ENCODE assay signal across 24 cellular contexts in genomic region chr5:75525344-75525743, GRCh38. TPM values are rescaled to one million over a fixed set of nuclear protein-coding genes. Genes with fewer than 3 reads are reported as not detected.
A peak's percentile ranks its signal among the peaks of the same experiment; 100 is the strongest.
DNase-seq lines count a peak whose midpoint lies in the region; ATAC-seq and TF ChIP-seq lines count a peak whose summit lies in the region.
"Had no signal": no experiment of that assay in that cellular context is flagged by ENCODE, and none has a peak within 500 bp of the region (broad histone marks: within the 10 kb centered on the region; RNA-seq: fewer than 3 reads in every experiment).

No MANE protein-coding gene starts in this region.

- no peaks in the 10 kb centered on the region for H3K27me3 Mint-ChIP-seq in CD14-positive monocyte (ENCODE audit: low read depth in 3 of 3)
- no peaks in the 10 kb centered on the region for H3K27me3 Mint-ChIP-seq in CD4-positive, CD25-positive, alpha-beta regulatory T cell
- no peaks in the 10 kb centered on the region for H3K27me3 Mint-ChIP-seq in T-cell
- no peaks in the 10 kb centered on the region for H3K27me3 Mint-ChIP-seq in naive B cell
- H3K27me3 Mint-ChIP-seq: CD8-positive, alpha-beta memory T cell had no signal

- H3K27ac Mint-ChIP-seq in CD14-positive monocyte: peak overlapping the region; percentile 75 to 93 (median 86)
- H3K27ac Mint-ChIP-seq in CD4-positive, CD25-positive, alpha-beta regulatory T cell: peak overlapping the region in 2 of 3 donors; percentile 28 to 38
- H3K27ac Mint-ChIP-seq in T-cell: peak overlapping the region; percentile 12 to 71
- H3K27ac Mint-ChIP-seq in naive B cell: peak overlapping the region; percentile 49 to 94 (median 82)
- H3K27ac Mint-ChIP-seq: HFFc6; T-helper 1 cell treated with Interleukin-12 subunit alpha and Interleukin-12 subunit beta and Interleukin-4 antibody, amounts not matched to agents 30 μg/mL and 1 μg/mL, for 36 hours had no signal

- peaks cover 11 to 17% (median 13%) of the 10 kb centered on the region in 7 donors for H3K9me3 Mint-ChIP-seq in CD14-positive monocyte
- peaks cover 0 to 17% (median 0%) of the 10 kb centered on the region in 7 donors for H3K9me3 Mint-ChIP-seq in CD4-positive, CD25-positive, alpha-beta regulatory T cell
- H3K9me3 Mint-ChIP-seq in T-cell: peaks cover 4 to 12% (median 11%) of the 10 kb centered on the region in 3 donors
- peaks cover 0 to 21% (median 14%) of the 10 kb centered on the region in 7 donors for H3K9me3 Mint-ChIP-seq in naive B cell

- H3K36me3 Mint-ChIP-seq in CD14-positive monocyte (peaks cover 16 to 27% of the 10 kb centered on the region in 2 donors), T-cell (peaks cover 23% of the 10 kb centered on the region), naive B cell (peaks cover 10 to 14% of the 10 kb centered on the region in 2 donors)
- peaks cover 15% of the 10 kb centered on the region for H3K36me3 Mint-ChIP-seq in CD4-positive, CD25-positive, alpha-beta regulatory T cell

- peak overlapping the region; percentile 35 for H3K4me3 ChIP-seq in CD4-positive, CD25-positive, alpha-beta regulatory T cell (ENCODE audit: low read depth, low read length)
- H3K4me3 ChIP-seq in sigmoid colon: no peak overlapping the region
- H3K4me3 ChIP-seq: coronary artery, GM23248, heart left ventricle, lung, mucosa of descending colon, right atrium auricular region, upper lobe of right lung had no signal

- no peak for DNase-seq in CD14-positive monocyte (ENCODE audit: low spot score)
- no peak for DNase-seq in CD4-positive, CD25-positive, alpha-beta regulatory T cell
- DNase-seq in T-cell: no peak
- DNase-seq in naive B cell: no peak
- no peak for DNase-seq in sigmoid colon
- no peak for DNase-seq in NCI-H2227 treated with DMSO at 0.1 percent for 48 hours (lab: John Stamatoyannopoulos, UW)
- no peak for DNase-seq in activated CD4-positive, CD25-positive, alpha-beta regulatory T cell (lab: John Stamatoyannopoulos, UW)
- DNase-seq: activated CD4-positive, alpha-beta T cell treated with anti-CD3 and anti-CD28 coated beads, Interleukin-2, amount 50 U/mL, for 4 hours; activated CD8-positive, alpha-beta memory T cell treated with anti-CD3 and anti-CD28 coated beads, Interleukin-2, amount 50 U/mL, for 48 hours; activated gamma-delta T cell; CD8-positive, alpha-beta memory T cell; DMS 273 treated with DMSO at 0.1 percent for 48 hours; foreskin fibroblast; GM23248; heart left ventricle; HFFc6; mucosa of descending colon; upper lobe of right lung had no signal

- H3K4me1 ChIP-seq in CD4-positive, CD25-positive, alpha-beta regulatory T cell (ENCODE audit: control insufficient read depth, insufficient read depth, low read length, poor library complexity, severe bottlenecking): peaks cover 11% of the 10 kb centered on the region
- peaks cover 0 to 14% (median 4%) of the 10 kb centered on the region in 4 donors for H3K4me1 ChIP-seq in sigmoid colon
- H3K4me1 ChIP-seq: right atrium auricular region had no signal

- WGBS in sigmoid colon, 2 donors: 92 to 93% methylated on average over 1 of the region's 1 CpG

- H3K36me3 ChIP-seq in CD4-positive, CD25-positive, alpha-beta regulatory T cell (ENCODE audit: control insufficient read depth, insufficient read depth, low read length): peaks cover 19% of the 10 kb centered on the region
- H3K36me3 ChIP-seq in sigmoid colon: no peaks in the 10 kb centered on the region
- H3K36me3 ChIP-seq: right atrium auricular region, upper lobe of right lung had no signal

- H3K27me3 ChIP-seq in CD4-positive, CD25-positive, alpha-beta regulatory T cell (ENCODE audit: control insufficient read depth, insufficient read depth, low read length): no peaks in the 10 kb centered on the region
- no peaks in the 10 kb centered on the region for H3K27me3 ChIP-seq in sigmoid colon
- H3K27me3 ChIP-seq: heart left ventricle, right atrium auricular region, upper lobe of right lung had no signal

- no peak overlapping the region for H3K27ac ChIP-seq in CD4-positive, CD25-positive, alpha-beta regulatory T cell (ENCODE audit: insufficient read depth, low read length, poor library complexity, severe bottlenecking)
- H3K27ac ChIP-seq in sigmoid colon: no peak overlapping the region
- H3K27ac ChIP-seq: coronary artery, GM23248, parathyroid adenoma, right atrium auricular region, upper lobe of right lung had no signal

- peaks cover 10 to 19% of the 10 kb centered on the region in 2 experiments for H3K9me3 ChIP-seq in CD4-positive, CD25-positive, alpha-beta regulatory T cell (ENCODE audit: control insufficient read depth in 2 of 2, low read length in 2 of 2)
- peaks cover 0 to 3% (median 2%) of the 10 kb centered on the region in 4 donors for H3K9me3 ChIP-seq in sigmoid colon
- H3K9me3 ChIP-seq: upper lobe of right lung had no signal

- TF ChIP-seq CTCF in CD14-positive monocyte (IDR thresholded peaks at IDR 0.05) (no peak), sigmoid colon (IDR thresholded peaks at IDR 0.05) (no peak)

- no peak for ATAC-seq in CD4-positive, CD25-positive, alpha-beta regulatory T cell (ENCODE audit: low read depth in 2 of 2)
- ATAC-seq in T-cell (replicated peaks in 1 of 4): no peak
- no peak for ATAC-seq in naive B cell (ENCODE audit: low read depth in 2 of 2)
- ATAC-seq: esophagus mucosa, heart left ventricle, mucosa of descending colon, upper lobe of right lung had no signal

- intact Hi-C loops in CD14-positive monocyte (cut with micrococcal nuclease) (no loop called here), sigmoid colon (cut with DNase I) (no loop called here)

- peak overlapping the region in 1 of 2 donors; percentile 47 for H3K4me3 Mint-ChIP-seq in CD14-positive monocyte
- H3K4me3 Mint-ChIP-seq in CD4-positive, CD25-positive, alpha-beta regulatory T cell: peak overlapping the region in 3 of 4 donors; percentile 0 to 70 (median 39)
- no peak overlapping the region for H3K4me3 Mint-ChIP-seq in T-cell
- peak overlapping the region; percentile 2 to 89 (median 50) for H3K4me3 Mint-ChIP-seq in naive B cell
- H3K4me3 Mint-ChIP-seq: CD8-positive, alpha-beta memory T cell; HFFc6; T-helper 1 cell treated with Interleukin-12 subunit alpha and Interleukin-12 subunit beta and Interleukin-4 antibody, amounts not matched to agents 30 μg/mL and 1 μg/mL, for 36 hours had no signal

- TF ChIP-seq POLR2A in sigmoid colon (IDR thresholded peaks at IDR 0.05): no peak

- no peak for TF ChIP-seq EP300 in sigmoid colon (IDR thresholded peaks at IDR 0.05)

- POLR2A ChIA-PET in T-cell (lab: Charles Lee): no interaction called here

- H3K4me1 Mint-ChIP-seq in CD14-positive monocyte (peaks cover 49% of the 10 kb centered on the region), T-cell (peaks cover 41 to 45% (median 44%) of the 10 kb centered on the region in 3 donors), naive B cell (peaks cover 24 to 50% (median 26%) of the 10 kb centered on the region in 3 donors)
- peaks cover 27 to 42% (median 35%) of the 10 kb centered on the region in 4 donors for H3K4me1 Mint-ChIP-seq in CD4-positive, CD25-positive, alpha-beta regulatory T cell

- CTCF ChIA-PET in T-cell (lab: Charles Lee): no interaction called here

RNA-seq across cellular contexts. Expression of gene POLK, which starts 13.7 kb away (rescaled TPM):
- 10 to 100 TPM; 22.3 to 27.2 TPM for polyA plus RNA-seq in CD14-positive monocyte
- 24.1 TPM for total RNA-seq in CD4-positive, CD25-positive, alpha-beta regulatory T cell
- polyA plus RNA-seq in CD4-positive, CD25-positive, alpha-beta regulatory T cell: 10 to 100 TPM; 19.8 to 33.6 (median 24.1) TPM
- total RNA-seq in T-cell: 10 to 100 TPM; 21.8 to 26.2 (median 25.0) TPM
- polyA plus RNA-seq in naive B cell (ENCODE audit: low read depth in 6 of 6): 10 to 100 TPM; 19.3 to 34.7 (median 27.1) TPM
- total RNA-seq in sigmoid colon: 10 to 100 TPM; 35.2 to 48.5 (median 40.5) TPM
- 1 to 10 TPM; 3.9 to 5.4 (median 4.2) TPM for polyA plus RNA-seq in sigmoid colon

RNA-seq across cellular contexts. Expression of gene CERT1, which starts 13.9 kb away (rescaled TPM):
- polyA plus RNA-seq in CD14-positive monocyte (10 to 100 TPM; 45.9 to 50.5 TPM), naive B cell (ENCODE audit: low read depth in 6 of 6) (10 to 100 TPM; 16.6 to 27.3 (median 22.1) TPM), sigmoid colon (10 to 100 TPM; 14.1 to 20.3 (median 14.4) TPM)
- total RNA-seq in CD4-positive, CD25-positive, alpha-beta regulatory T cell: 49.9 TPM
- 10 to 100 TPM; 19.4 to 25.7 (median 21.8) TPM for polyA plus RNA-seq in CD4-positive, CD25-positive, alpha-beta regulatory T cell
- total RNA-seq in T-cell (10 to 100 TPM; 35.7 to 39.4 (median 38.0) TPM), sigmoid colon (10 to 100 TPM; 18.6 to 40.2 (median 37.9) TPM)

Comparison
In these comparisons a context has a peak if more than half of its experiments do, and no peak if none do; other contexts are left out.
1. H3K27ac Mint-ChIP-seq: peak in every context shown above with its lines; median percentile 86 in CD14-positive monocyte; 82 in naive B cell; 42 in T-cell; 33 in CD4-positive, CD25-positive, alpha-beta regulatory T cell.
2. H3K4me3 Mint-ChIP-seq: peak in CD4-positive, CD25-positive, alpha-beta regulatory T cell (3 of 4) and naive B cell (8 of 8); none in T-cell (0 of 3).